In the genomic region with DNA sequence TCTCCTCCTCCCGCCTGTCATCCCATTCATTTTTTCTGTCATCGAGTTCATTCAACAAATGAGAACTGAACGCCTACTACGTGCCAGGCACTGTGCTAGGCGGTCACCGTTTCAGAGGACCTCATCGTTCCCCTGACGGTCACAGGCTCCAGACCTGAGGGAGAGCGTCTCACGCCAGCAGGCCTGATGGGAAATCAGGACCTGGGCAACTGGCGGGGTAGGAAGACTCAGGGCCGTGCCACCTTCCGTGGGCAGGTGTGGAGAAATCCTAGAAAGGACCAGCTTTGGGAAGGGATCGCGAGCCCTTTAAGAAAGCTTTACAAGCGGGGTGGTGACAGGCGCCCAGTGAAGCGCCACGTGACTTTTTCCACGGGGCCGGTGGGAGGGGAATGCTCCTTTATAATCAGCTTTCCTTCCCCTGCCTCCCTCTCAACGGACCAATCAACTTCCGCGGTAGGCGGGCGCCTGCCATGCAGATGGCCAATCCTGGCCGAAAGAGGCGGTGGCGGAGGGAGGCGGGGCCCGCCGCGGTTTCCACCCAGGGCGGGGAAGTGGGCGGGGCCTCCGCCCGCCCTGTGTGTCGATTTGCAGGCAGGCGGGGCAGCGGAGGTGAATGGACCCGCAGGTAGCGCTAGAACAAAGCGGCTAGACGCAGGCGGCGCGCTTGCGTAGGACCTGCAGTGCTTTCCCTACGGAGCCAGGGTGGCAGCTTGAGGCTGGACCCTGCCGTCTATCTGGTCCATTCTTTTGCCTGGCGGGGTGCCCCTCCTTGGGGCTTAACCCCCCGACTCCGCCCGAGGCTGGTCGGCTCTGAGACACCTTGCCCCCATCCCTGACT, we compare ENCODE assay signal across 8 cellular contexts. TPM values are rescaled to one million over a fixed set of nuclear protein-coding genes. Genes with fewer than 3 reads are reported as not detected.
DNase-seq lines count a peak whose midpoint lies in the region; ATAC-seq, FAIRE-seq and TF ChIP-seq lines count a peak whose summit lies in the region.

No MANE protein-coding gene starts in this region.

- intact Hi-C loops in pancreas (cut with DNase I) = no loop called here
- intact Hi-C loops in tibial artery (cut with DNase I; ENCODE audit: low total_unique reads) = loop anchor here (5.0 kb wide), 3 partner anchors 35 to 115 kb away; a partner anchor contains a TSS

- DNase-seq in GM12892 (ENCODE audit: insufficient read length) (peak; percentile 95), NCI-H1436 (lab: John Stamatoyannopoulos, UW) (peak; percentile 93), SW480 (ENCODE audit: low spot score) (peak; percentile 99), cardiac muscle cell (ENCODE audit: low read depth in 1 of 2, low spot score in 1 of 2) (peak; percentile 99), pancreas (peak; percentile 99 to 100 (median 100)), tibial artery (peak; percentile 99 to 100)

- H3K27me3 ChIP-seq in cardiac muscle cell (no peaks in the 10 kb centered on the region), pancreas (no peaks in the 10 kb centered on the region), tibial artery (no peaks in the 10 kb centered on the region)

- H3K27ac ChIP-seq in adipose tissue (ENCODE audit: low read depth, low read length) (peak overlapping the region; percentile 48), cardiac muscle cell (peak overlapping the region; percentile 77), pancreas (peak overlapping the region; percentile 70 to 90 (median 84)), tibial artery (peak overlapping the region; percentile 83 to 86)

- TF ChIP-seq POLR2A in GM12892 (IDR thresholded peaks at IDR 0.05; ENCODE audit: low read depth, low read length) = no peak

- H3K9me3 ChIP-seq in cardiac muscle cell (ENCODE audit: low read depth) = no peaks in the 10 kb centered on the region
- no peaks in the 10 kb centered on the region for H3K9me3 ChIP-seq in pancreas
- H3K9me3 ChIP-seq in tibial artery = no peaks in the 10 kb centered on the region

- TF ChIP-seq CTCF in cardiac muscle cell (IDR thresholded peaks at IDR 0.05; ENCODE audit: low read depth, low read length) (no peak), pancreas (IDR thresholded peaks at IDR 0.05) (no peak), tibial artery (IDR thresholded peaks at IDR 0.05) (peak in 1 of 2 experiments; percentile 10)

- FAIRE-seq in GM12892 (lab: Jason Lieb, UNC) (peak; percentile 99), pancreas (lab: Jason Lieb, UNC) (peak; percentile 93)

- 0 to 1% (median 1%) methylated on average over 55 of the region's 55 CpGs for WGBS in adipose tissue, 3 donors
- WGBS in pancreas, 2 donors = 1% methylated on average over 53 to 55 of the region's 55 CpGs

- H3K36me3 ChIP-seq in cardiac muscle cell = no peaks in the 10 kb centered on the region
- no peaks in the 10 kb centered on the region for H3K36me3 ChIP-seq in pancreas
- peaks cover 3 to 18% (median 9%) of the 10 kb centered on the region in 3 donors for H3K36me3 ChIP-seq in tibial artery

- ATAC-seq in HG02840 (IDR thresholded peaks at IDR 0.05; ENCODE audit: low FRiP score, unreplicated experiment) (peak; percentile 76), pancreas (peak; percentile 91 to 95 (median 93))

- peak overlapping the region; percentile 36 for H3K4me3 ChIP-seq in cardiac muscle cell
- H3K4me3 ChIP-seq in pancreas = peak overlapping the region; percentile 18 to 77 (median 56)
- peak overlapping the region; percentile 72 to 81 for H3K4me3 ChIP-seq in tibial artery

- H3K4me1 ChIP-seq in cardiac muscle cell (ENCODE audit: low read depth) (peaks cover 16% of the 10 kb centered on the region), pancreas (peaks cover 0 to 16% (median 2%) of the 10 kb centered on the region in 3 donors), tibial artery (peaks cover 5 to 43% (median 33%) of the 10 kb centered on the region in 4 donors)

RNA-seq across cellular contexts. Expression of a gene that starts 0.8 kb away (rescaled TPM):
- polyA plus RNA-seq in GM12892 (2012; ENCODE audit: missing spikeins) = 7.0 TPM
- polyA plus RNA-seq in adipose tissue (1 to 10 TPM; 3.2 to 10.0 (median 9.4) TPM), cardiac muscle cell (7.1 and 13.1 TPM in 2 replicates), pancreas (1 to 10 TPM; 2.6 to 6.2 TPM)
- total RNA-seq in cardiac muscle cell (32.2 and 39.5 TPM in 2 replicates), pancreas (1 to 10 TPM; 2.8 to 7.6 (median 4.6) TPM)

Comparison
In these comparisons a context has a peak if more than half of its experiments do, and no peak if none do; other contexts are left out.
1. Peak in every context shown above with its lines: DNase-seq, ATAC-seq, H3K4me3 ChIP-seq and H3K27ac ChIP-seq.